Comparison of ENCODE assay signal across 10 cellular contexts in genomic region chr15:42131826-42132806, GRCh38. TPM values are rescaled to one million over a fixed set of nuclear protein-coding genes. Genes with fewer than 3 reads are reported as not detected.
A peak's percentile ranks its signal among the peaks of the same experiment; 100 is the strongest.
DNase-seq lines count a peak whose midpoint lies in the region; ATAC-seq and TF ChIP-seq lines count a peak whose summit lies in the region.
"Had no signal": no experiment of that assay in that cellular context is flagged by ENCODE, and none has a peak within 500 bp of the region (broad histone marks: within the 10 kb centered on the region; RNA-seq: fewer than 3 reads in every experiment).

No MANE protein-coding gene starts in this region.

- H3K4me3 ChIP-seq in NT2/D1 (ENCODE audit: insufficient read length, low read depth) (no peak overlapping the region), lung (no peak overlapping the region)

- POLR2A ChIA-PET in activated CD8-positive, alpha-beta T cell treated with anti-CD3 and anti-CD28 coated beads for 36 hours (lab: Charles Lee) = interaction anchor here (0.6 to 1.2 kb wide), 2 partner anchors 35 to 170 kb away, joined by 3 read pairs; no protein-coding TSS in a partner anchor

- no peaks in the 10 kb centered on the region for H3K36me3 ChIP-seq in NT2/D1 (ENCODE audit: insufficient read depth, insufficient read length, low read length)
- no peaks in the 10 kb centered on the region for H3K36me3 ChIP-seq in lung (ENCODE audit: control insufficient read depth in 2 of 2, insufficient read depth in 2 of 2, low read length in 2 of 2)

- no peak for TF ChIP-seq CTCF in lung (IDR thresholded peaks at IDR 0.05; ENCODE audit: control extremely low read depth, extremely low read depth)
- no peak for TF ChIP-seq CTCF in activated CD8-positive, alpha-beta T cell treated with anti-CD3 and anti-CD28 coated beads for 36 hours (IDR thresholded peaks at IDR 0.05)

- no peak overlapping the region for H3K4me3 Mint-ChIP-seq in activated naive CD4-positive, alpha-beta T cell treated with anti-CD3 and anti-CD28 coated beads for 36 hours
- no peak overlapping the region for H3K4me3 Mint-ChIP-seq in activated CD8-positive, alpha-beta T cell treated with anti-CD3 and anti-CD28 coated beads for 36 hours

- ATAC-seq in lung (ENCODE audit: insufficient read depth, low FRiP score) (peak; percentile 59), GM21390 (IDR thresholded peaks at IDR 0.05; ENCODE audit: unreplicated experiment) (no peak)
- no peak for ATAC-seq in activated CD8-positive, alpha-beta T cell treated with anti-CD3 and anti-CD28 coated beads for 36 hours

- H3K27me3 ChIP-seq in NT2/D1 (ENCODE audit: insufficient read depth, insufficient read length) (no peaks in the 10 kb centered on the region), lung (ENCODE audit: control insufficient read depth, insufficient read depth) (no peaks in the 10 kb centered on the region)

- DNase-seq in DMS79 treated with DMSO at 0.1 percent for 48 hours (lab: John Stamatoyannopoulos, UW) = peak; percentile 73
- DNase-seq in NCI-H1092 (lab: John Stamatoyannopoulos, UW) = peak; percentile 32
- no peak for DNase-seq in NT2/D1 (ENCODE audit: low read depth, low spot score)
- peak; percentile 28 for DNase-seq in lung (ENCODE audit: low spot score)
- DNase-seq in activated naive CD4-positive, alpha-beta T cell treated with anti-CD3 and anti-CD28 coated beads for 36 hours = no peak
- no peak for DNase-seq in activated CD8-positive, alpha-beta T cell treated with anti-CD3 and anti-CD28 coated beads for 36 hours
- DNase-seq: DND-41; occipital lobe; stimulated activated CD4-positive, alpha-beta T cell treated with anti-CD3 and anti-CD28 coated beads, Interleukin-2, amount 100 ng/mL, for 48 hours had no signal

- no peaks in the 10 kb centered on the region for H3K9me3 ChIP-seq in NT2/D1 (ENCODE audit: insufficient read depth, low read length)
- H3K9me3 ChIP-seq in lung (ENCODE audit: control insufficient read depth in 2 of 2, insufficient read depth in 1 of 2, low read length in 1 of 2) = no peaks in the 10 kb centered on the region

- H3K27ac Mint-ChIP-seq in activated naive CD4-positive, alpha-beta T cell treated with anti-CD3 and anti-CD28 coated beads for 36 hours = no peak overlapping the region
- no peak overlapping the region for H3K27ac Mint-ChIP-seq in activated CD8-positive, alpha-beta T cell treated with anti-CD3 and anti-CD28 coated beads for 36 hours

- intact Hi-C loops in activated naive CD4-positive, alpha-beta T cell treated with anti-CD3 and anti-CD28 coated beads for 36 hours (cut with micrococcal nuclease) = loop anchor here (10.0 kb wide), 1 partner anchor 253 kb away; no protein-coding TSS in a partner anchor
- intact Hi-C loops in activated CD8-positive, alpha-beta T cell treated with anti-CD3 and anti-CD28 coated beads for 36 hours (cut with micrococcal nuclease) = loop anchor here (10.0 kb wide), 2 partner anchors 67 to 137 kb away; no protein-coding TSS in a partner anchor

- H3K9me3 Mint-ChIP-seq in activated naive CD4-positive, alpha-beta T cell treated with anti-CD3 and anti-CD28 coated beads for 36 hours = no peaks in the 10 kb centered on the region
- H3K9me3 Mint-ChIP-seq in activated CD8-positive, alpha-beta T cell treated with anti-CD3 and anti-CD28 coated beads for 36 hours = no peaks in the 10 kb centered on the region

- no peaks in the 10 kb centered on the region for H3K4me1 Mint-ChIP-seq in activated naive CD4-positive, alpha-beta T cell treated with anti-CD3 and anti-CD28 coated beads for 36 hours (ENCODE audit: low read depth)
- H3K4me1 Mint-ChIP-seq in activated CD8-positive, alpha-beta T cell treated with anti-CD3 and anti-CD28 coated beads for 36 hours (ENCODE audit: low read depth) = no peaks in the 10 kb centered on the region

- peaks cover 3% of the 10 kb centered on the region for H3K4me1 ChIP-seq in NT2/D1 (ENCODE audit: insufficient read depth, insufficient read length)
- H3K4me1 ChIP-seq in lung (ENCODE audit: control insufficient read depth in 2 of 2, insufficient read depth in 2 of 2, low read length in 2 of 2) = no peaks in the 10 kb centered on the region

- H3K36me3 Mint-ChIP-seq in activated naive CD4-positive, alpha-beta T cell treated with anti-CD3 and anti-CD28 coated beads for 36 hours (ENCODE audit: low read depth) = no peaks in the 10 kb centered on the region
- no peaks in the 10 kb centered on the region for H3K36me3 Mint-ChIP-seq in activated CD8-positive, alpha-beta T cell treated with anti-CD3 and anti-CD28 coated beads for 36 hours (ENCODE audit: low read depth)

- CTCF ChIA-PET in activated naive CD4-positive, alpha-beta T cell treated with anti-CD3 and anti-CD28 coated beads for 36 hours (lab: Charles Lee) = interaction anchor here (0.6 to 1.8 kb wide), 7 partner anchors 11 to 794 kb away, joined by 3 to 5 read pairs (median 5); no protein-coding TSS in a partner anchor
- CTCF ChIA-PET in activated CD8-positive, alpha-beta T cell treated with anti-CD3 and anti-CD28 coated beads for 36 hours (lab: Charles Lee) = interaction anchor here (0.9 to 2.9 kb wide), 5 partner anchors 14 to 66 kb away, joined by 3 to 14 read pairs (median 4); no protein-coding TSS in a partner anchor

- H3K27me3 Mint-ChIP-seq in activated naive CD4-positive, alpha-beta T cell treated with anti-CD3 and anti-CD28 coated beads for 36 hours (ENCODE audit: low read depth) = peaks cover 5% of the 10 kb centered on the region
- peaks cover 1% of the 10 kb centered on the region for H3K27me3 Mint-ChIP-seq in activated CD8-positive, alpha-beta T cell treated with anti-CD3 and anti-CD28 coated beads for 36 hours

- H3K9ac ChIP-seq in NT2/D1 (ENCODE audit: insufficient read length, low read depth) = peak overlapping the region; percentile 18

- 62 to 81% methylated on average over 9 of the region's 9 CpGs for WGBS in lung, 2 donors

- H3K27ac ChIP-seq in lung (ENCODE audit: low read depth in 1 of 2, low read length in 1 of 2) = peak overlapping the region in 1 of 2 donors; percentile 20

RNA-seq across cellular contexts. Expression of gene PLA2G4F, which starts 24.3 kb away (rescaled TPM):
- total RNA-seq in lung = 100 to 1,000 TPM in 1 of 2 donors, 10 to 100 TPM in 1; 10.9 to 116 TPM
- polyA plus RNA-seq in lung = 10 to 100 TPM; 18.9 to 64.7 TPM
- not detected for total RNA-seq in activated naive CD4-positive, alpha-beta T cell treated with anti-CD3 and anti-CD28 coated beads for 36 hours
- not detected for total RNA-seq in activated CD8-positive, alpha-beta T cell treated with anti-CD3 and anti-CD28 coated beads for 36 hours
- total RNA-seq: occipital lobe had no signal

RNA-seq across cellular contexts. Expression of gene PLA2G4D, which starts 37.8 kb away (rescaled TPM):
- under 1 TPM in 1 of 2 donors, not detected in 1; 0.15 TPM for total RNA-seq in lung
- polyA plus RNA-seq in lung = under 1 TPM; 0.12 to 0.31 TPM
- not detected for total RNA-seq in activated naive CD4-positive, alpha-beta T cell treated with anti-CD3 and anti-CD28 coated beads for 36 hours
- total RNA-seq in activated CD8-positive, alpha-beta T cell treated with anti-CD3 and anti-CD28 coated beads for 36 hours = not detected
- total RNA-seq: occipital lobe had no signal

Comparison
In these comparisons a context has a peak if more than half of its experiments do, and no peak if none do; other contexts are left out.
1. DNase-seq: peak in DMS79 treated with DMSO at 0.1 percent for 48 hours (single experiment), NCI-H1092 (single experiment) and lung (single experiment); none in NT2/D1 (single experiment), activated naive CD4-positive, alpha-beta T cell treated with anti-CD3 and anti-CD28 coated beads for 36 hours (single experiment) and activated CD8-positive, alpha-beta T cell treated with anti-CD3 and anti-CD28 coated beads for 36 hours (single experiment).
2. RNA of gene PLA2G4F, which starts 24.3 kb away (total RNA-seq): 10.9 to 116 TPM in lung; not detected in activated naive CD4-positive, alpha-beta T cell treated with anti-CD3 and anti-CD28 coated beads for 36 hours and not detected in activated CD8-positive, alpha-beta T cell treated with anti-CD3 and anti-CD28 coated beads for 36 hours; every median in the first group is over 10 times any median in the second.